22 cellular contexts compared by ENCODE assay signal in the genomic region with DNA sequence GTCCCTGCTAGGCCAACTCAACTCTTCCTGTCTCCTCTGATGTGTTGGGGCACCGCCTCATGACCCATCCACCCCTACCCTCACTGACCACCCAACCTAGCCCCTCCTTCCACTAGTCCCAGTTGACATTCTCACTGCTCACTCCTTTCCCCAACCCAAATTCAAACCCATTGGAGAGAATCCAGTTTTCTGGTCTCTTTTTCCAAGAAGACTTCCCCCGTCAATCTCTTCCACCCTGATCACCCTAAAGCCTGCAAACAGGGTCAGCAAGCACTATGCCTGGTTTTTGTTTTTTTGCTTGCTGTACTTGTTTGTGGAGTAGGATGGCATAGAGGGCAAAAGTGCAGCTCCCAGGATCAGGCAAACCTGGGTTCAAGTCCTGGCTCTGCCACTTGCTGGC.
"Had no signal": no experiment of that assay in that cellular context is flagged by ENCODE, and none has a peak within 500 bp of the region (broad histone marks: within the 10 kb centered on the region; RNA-seq: fewer than 3 reads in every experiment).

No MANE protein-coding gene starts in this region.

- H2AFZ ChIP-seq: hepatocyte had no signal

- H3K27me3 ChIP-seq: esophagus muscularis mucosa, foreskin keratinocyte, gastroesophageal sphincter, hepatocyte, left lung had no signal

- H3K4me2 ChIP-seq: hepatocyte had no signal

- H3K27ac ChIP-seq: coronary artery, dorsolateral prefrontal cortex, esophagus muscularis mucosa, foreskin keratinocyte, gastroesophageal sphincter, heart left ventricle, hepatocyte, left lung, lower lobe of right lung had no signal

- H3K36me3 ChIP-seq: esophagus muscularis mucosa, gastroesophageal sphincter, heart left ventricle, left lung, lower lobe of right lung had no signal

- H3K9me3 ChIP-seq: esophagus muscularis mucosa, gastroesophageal sphincter, heart left ventricle, left lung, lower lobe of right lung, mucosa of descending colon had no signal

- DNase-seq: dermis blood vessel endothelial cell; dorsolateral prefrontal cortex; effector CD4-positive, alpha-beta T cell; effector memory CD4-positive, alpha-beta T cell; foreskin keratinocyte; heart left ventricle; hypothalamus; immature natural killer cell; left cardiac atrium; left lung; left ventricle myocardium superior; lower lobe of right lung; mesenchymal stem cell; mucosa of descending colon had no signal

- FAIRE-seq: colon, endothelial cell of umbilical vein, frontal cortex, keratinocyte had no signal

- H3K79me2 ChIP-seq: hepatocyte had no signal

- H3K4me1 ChIP-seq: esophagus muscularis mucosa, foreskin keratinocyte, gastroesophageal sphincter, heart left ventricle, left lung, lower lobe of right lung had no signal

- H3K4me3 ChIP-seq: coronary artery, dorsolateral prefrontal cortex, esophagus muscularis mucosa, gastroesophageal sphincter, heart left ventricle, hepatocyte, left lung, lower lobe of right lung, mucosa of descending colon had no signal

- ATAC-seq: foreskin keratinocyte, gastroesophageal sphincter, heart left ventricle, left cardiac atrium, left lung, left ventricle myocardium superior, lower lobe of right lung, mucosa of descending colon had no signal
